22 cellular contexts compared by ENCODE assay signal in genomic region chr6:4435981-4436445, GRCh38.
DNase-seq lines count a peak whose midpoint lies in the region; ATAC-seq, FAIRE-seq and TF ChIP-seq lines count a peak whose summit lies in the region.
"Had no signal": no experiment of that assay in that cellular context is flagged by ENCODE, and none has a peak within 500 bp of the region (broad histone marks: within the 10 kb centered on the region; RNA-seq: fewer than 3 reads in every experiment).

No MANE protein-coding gene starts in this region.

- in situ Hi-C loops in mammary epithelial cell (cut with MboI; ENCODE audit: low sequenced_read_pairs in 2 of 2), result no loop called here

- intact Hi-C loops in mammary epithelial cell (cut with micrococcal nuclease) (no loop called here), breast epithelium (cut with DNase I; ENCODE audit: low total_unique reads) (no loop called here)

- ATAC-seq in GM18517 (IDR thresholded peaks at IDR 0.05; ENCODE audit: unreplicated experiment) (no peak), HG02763 (IDR thresholded peaks at IDR 0.05; ENCODE audit: unreplicated experiment) (no peak)
- ATAC-seq: activated T-cell treated with anti-CD3 and anti-CD28 coated beads, Interleukin-2, amount 50 U/mL, for 4 hours; effector memory CD8-positive, alpha-beta T cell; gastroesophageal sphincter had no signal

- no peak overlapping the region for H3K27ac ChIP-seq in mammary epithelial cell (ENCODE audit: insufficient read depth, low read depth, low read length)
- no peak overlapping the region for H3K27ac ChIP-seq in breast epithelium
- H3K27ac ChIP-seq in osteoblast (ENCODE audit: low read depth, low read length), result no peak overlapping the region
- H3K27ac ChIP-seq: adrenal gland, brain microvascular endothelial cell, colonic mucosa, esophagus squamous epithelium, gastroesophageal sphincter, neutrophil, upper lobe of left lung had no signal

- H3K79me2 ChIP-seq in mammary epithelial cell (ENCODE audit: insufficient read depth, low read length), result no peaks in the 10 kb centered on the region
- no peaks in the 10 kb centered on the region for H3K79me2 ChIP-seq in osteoblast (ENCODE audit: insufficient read depth, low read length)

- H3K9me3 ChIP-seq in mammary epithelial cell (replicated peaks; ENCODE audit: insufficient read depth, low read length), result no peaks in the 10 kb centered on the region
- H3K9me3 ChIP-seq in breast epithelium, result peaks cover 0 to 8% of the 10 kb centered on the region in 2 donors
- no peaks in the 10 kb centered on the region for H3K9me3 ChIP-seq in osteoblast (ENCODE audit: low read depth, low read length)
- H3K9me3 ChIP-seq: adrenal gland, Caco-2, colonic mucosa, esophagus squamous epithelium, gastroesophageal sphincter, neutrophil, upper lobe of left lung had no signal

- peaks cover 13% of the 10 kb centered on the region for H3K4me1 ChIP-seq in mammary epithelial cell (ENCODE audit: insufficient read depth, low read length)
- H3K4me1 ChIP-seq in breast epithelium, result no peaks in the 10 kb centered on the region
- H3K4me1 ChIP-seq in osteoblast (ENCODE audit: insufficient read depth, low read length), result no peaks in the 10 kb centered on the region
- H3K4me1 ChIP-seq: adrenal gland, Caco-2, colonic mucosa, esophagus squamous epithelium, gastroesophageal sphincter, upper lobe of left lung had no signal

- TF ChIP-seq CTCF in mammary epithelial cell (conservative IDR thresholded peaks at IDR 0.05 in 1 of 2, IDR thresholded peaks at IDR 0.05 in 1 of 2; ENCODE audit: extremely low read depth in 1 of 2, insufficient read depth in 1 of 2, low read depth in 1 of 2, low read length in 2 of 2), result no peak
- no peak for TF ChIP-seq CTCF in breast epithelium (IDR thresholded peaks at IDR 0.05)
- no peak for TF ChIP-seq CTCF in bronchial epithelial cell (IDR thresholded peaks at IDR 0.05; ENCODE audit: insufficient read depth, low read length, severe bottlenecking)
- no peak for TF ChIP-seq CTCF in osteoblast (IDR thresholded peaks at IDR 0.05; ENCODE audit: extremely low read depth, low read depth, low read length)

- 7% methylated on average over 2 of the region's 2 CpGs for WGBS in mammary epithelial cell (ENCODE audit: low coverage, missing lambda C conversion rate)

- DNase-seq in mammary epithelial cell, result peak; percentile 46
- no peak for DNase-seq in breast epithelium (ENCODE audit: low spot score in 2 of 2)
- DNase-seq in NCI-H69 (lab: John Stamatoyannopoulos, UW), result peak; percentile 30
- DNase-seq in bronchial epithelial cell (ENCODE audit: low read depth), result peak; percentile 82
- peak; percentile 50 for DNase-seq in osteoblast (ENCODE audit: insufficient read length, low spot score, missing footprints)
- no peak for DNase-seq in amniotic stem cell (lab: John Stamatoyannopoulos, UW)
- DNase-seq: activated CD8-positive, alpha-beta memory T cell treated with anti-CD3 and anti-CD28 coated beads for 24 hours; activated T-cell treated with anti-CD3 and anti-CD28 coated beads, Interleukin-2, amount 50 U/mL, for 4 hours; adrenal gland; brain microvascular endothelial cell; Caco-2; colonic mucosa; DMS79; effector memory CD8-positive, alpha-beta T cell; esophagus squamous epithelium; SW 1271; upper lobe of left lung had no signal

- no peak overlapping the region for H3K4me3 ChIP-seq in mammary epithelial cell (replicated peaks in 1 of 3; ENCODE audit: insufficient read depth in 1 of 3, low read depth in 2 of 3, low read length in 3 of 3)
- H3K4me3 ChIP-seq in breast epithelium, result no peak overlapping the region
- H3K4me3 ChIP-seq in bronchial epithelial cell (ENCODE audit: low read depth, low read length), result no peak overlapping the region
- H3K4me3 ChIP-seq in osteoblast (ENCODE audit: insufficient read depth, low read length), result no peak overlapping the region
- H3K4me3 ChIP-seq: adrenal gland, colonic mucosa, esophagus squamous epithelium, gastroesophageal sphincter, upper lobe of left lung had no signal

- no peak overlapping the region for H3K9ac ChIP-seq in mammary epithelial cell (ENCODE audit: insufficient read depth, low read length)

- H3K36me3 ChIP-seq in mammary epithelial cell (ENCODE audit: insufficient read depth, low read length), result no peaks in the 10 kb centered on the region
- H3K36me3 ChIP-seq in breast epithelium, result no peaks in the 10 kb centered on the region
- no peaks in the 10 kb centered on the region for H3K36me3 ChIP-seq in bronchial epithelial cell (ENCODE audit: control insufficient read depth, insufficient read depth, low read length)
- H3K36me3 ChIP-seq in osteoblast (ENCODE audit: insufficient read depth, low read length), result no peaks in the 10 kb centered on the region
- H3K36me3 ChIP-seq: adrenal gland, brain microvascular endothelial cell, colonic mucosa, esophagus squamous epithelium, gastroesophageal sphincter, neutrophil, upper lobe of left lung had no signal

- no TSS peak for BruUV-seq in mammary epithelial cell (replicated peaks; lab: Mats Ljungman, UMichigan)

- CTCF ChIA-PET in mammary epithelial cell (lab: Charles Lee; ENCODE audit: low non-redundant PET), result interaction anchor here (0.6 kb wide), 1 partner anchor 310 kb away, joined by 6 read pairs; no protein-coding TSS in a partner anchor

- H4K20me1 ChIP-seq in mammary epithelial cell (ENCODE audit: insufficient read depth, low read length), result no peaks in the 10 kb centered on the region
- no peaks in the 10 kb centered on the region for H4K20me1 ChIP-seq in osteoblast (ENCODE audit: insufficient read depth, low read length)

- FAIRE-seq in bronchial epithelial cell (lab: Jason Lieb, UNC), result no peak
- FAIRE-seq: GM18507 had no signal

- no peak overlapping the region for H3K4me2 ChIP-seq in mammary epithelial cell (ENCODE audit: insufficient read depth, low read depth, low read length)
- H3K4me2 ChIP-seq in osteoblast (ENCODE audit: insufficient read depth, low read length), result no peak overlapping the region

- H2AFZ ChIP-seq in mammary epithelial cell (ENCODE audit: low read depth, low read length), result peak overlapping the region; percentile 78
- H2AFZ ChIP-seq in osteoblast (ENCODE audit: low read length), result no peak overlapping the region

- H3K27me3 ChIP-seq in mammary epithelial cell (ENCODE audit: insufficient read depth, low read length) (no peaks in the 10 kb centered on the region), breast epithelium (no peaks in the 10 kb centered on the region), bronchial epithelial cell (ENCODE audit: control insufficient read depth, insufficient read depth, low read length) (no peaks in the 10 kb centered on the region), osteoblast (ENCODE audit: insufficient read depth, low read length) (no peaks in the 10 kb centered on the region)
- H3K27me3 ChIP-seq: adrenal gland, brain microvascular endothelial cell, colonic mucosa, esophagus squamous epithelium, gastroesophageal sphincter, neutrophil, upper lobe of left lung had no signal

- dilution Hi-C loops in mammary epithelial cell (cut with HindIII; ENCODE audit: low sequenced_read_pairs), result no loop called here

- no peak for TF ChIP-seq POLR2A in breast epithelium (IDR thresholded peaks at IDR 0.05)

Comparison
In these comparisons a context has a peak if more than half of its experiments do, and no peak if none do; other contexts are left out.
1. DNase-seq: peak in mammary epithelial cell (single experiment), NCI-H69 (single experiment), bronchial epithelial cell (single experiment) and osteoblast (single experiment); none in breast epithelium (0 of 2) and amniotic stem cell (single experiment).